In the genomic region with DNA sequence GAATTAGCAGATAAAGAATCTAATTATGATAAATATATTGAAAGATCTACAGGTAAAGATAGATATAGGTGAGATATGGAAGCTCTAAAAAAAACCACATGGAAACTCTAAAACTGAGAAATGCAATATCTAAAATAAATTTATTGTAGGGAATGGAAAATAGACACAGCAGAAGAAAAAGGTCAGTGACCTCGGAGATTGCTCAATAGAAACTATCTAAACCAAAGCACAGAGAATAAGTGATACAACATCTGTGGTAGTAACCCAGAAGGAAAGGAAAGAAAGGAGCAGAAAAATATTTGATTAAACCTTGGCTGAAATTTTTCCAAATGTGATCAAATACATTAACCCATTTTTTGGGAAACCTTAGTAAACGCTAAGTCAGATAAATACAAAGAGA, we compare ENCODE assay signal across 1 cellular context.
A peak's percentile ranks its signal among the peaks of the same experiment; 100 is the strongest.
TF ChIP-seq lines count a peak whose summit lies in the region.

No MANE protein-coding gene starts in this region.

TF ChIP-seq in liver, 16 proteins besides CTCF, POLR2A, EP300 and RAD21 (continued from another document):
- TF ChIP-seq, protein P1, sequence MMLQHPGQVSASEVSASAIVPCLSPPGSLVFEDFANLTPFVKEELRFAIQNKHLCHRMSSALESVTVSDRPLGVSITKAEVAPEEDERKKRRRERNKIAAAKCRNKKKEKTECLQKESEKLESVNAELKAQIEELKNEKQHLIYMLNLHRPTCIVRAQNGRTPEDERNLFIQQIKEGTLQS (IDR thresholded peaks at IDR 0.05) = no peak
- TF ChIP-seq NR2F2 (IDR thresholded peaks at IDR 0.05) = peak; percentile 32
- no peak for TF ChIP-seq EGR1 (IDR thresholded peaks at IDR 0.05; ENCODE audit: low read depth in 2 of 2)
- TF ChIP-seq HNF4A (conservative IDR thresholded peaks at IDR 0.05) = peak in 1 of 2 donors; percentile 35
- TF ChIP-seq, protein P2, sequence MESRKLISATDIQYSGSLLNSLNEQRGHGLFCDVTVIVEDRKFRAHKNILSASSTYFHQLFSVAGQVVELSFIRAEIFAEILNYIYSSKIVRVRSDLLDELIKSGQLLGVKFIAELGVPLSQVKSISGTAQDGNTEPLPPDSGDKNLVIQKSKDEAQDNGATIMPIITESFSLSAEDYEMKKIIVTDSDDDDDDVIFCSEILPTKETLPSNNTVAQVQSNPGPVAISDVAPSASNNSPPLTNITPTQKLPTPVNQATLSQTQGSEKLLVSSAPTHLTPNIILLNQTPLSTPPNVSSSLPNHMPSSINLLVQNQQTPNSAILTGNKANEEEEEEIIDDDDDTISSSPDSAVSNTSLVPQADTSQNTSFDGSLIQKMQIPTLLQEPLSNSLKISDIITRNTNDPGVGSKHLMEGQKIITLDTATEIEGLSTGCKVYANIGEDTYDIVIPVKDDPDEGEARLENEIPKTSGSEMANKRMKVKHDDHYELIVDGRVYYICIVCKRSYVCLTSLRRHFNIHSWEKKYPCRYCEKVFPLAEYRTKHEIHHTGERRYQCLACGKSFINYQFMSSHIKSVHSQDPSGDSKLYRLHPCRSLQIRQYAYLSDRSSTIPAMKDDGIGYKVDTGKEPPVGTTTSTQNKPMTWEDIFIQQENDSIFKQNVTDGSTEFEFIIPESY (IDR thresholded peaks at IDR 0.05) = no peak
- no peak for TF ChIP-seq GABPA (IDR thresholded peaks at IDR 0.05 in 1 of 2, conservative IDR thresholded peaks at IDR 0.05 in 1 of 2)
